8 cellular contexts compared by ENCODE assay signal in genomic region chr6:62683063-62683462, GRCh38.
"Had no signal": no experiment of that assay in that cellular context is flagged by ENCODE, and none has a peak within 500 bp of the region (broad histone marks: within the 10 kb centered on the region; RNA-seq: fewer than 3 reads in every experiment).

No MANE protein-coding gene starts in this region.

- H3K27ac ChIP-seq: HL-60, KMS-11 had no signal

- ATAC-seq: K562 had no signal

- H3K4me2 ChIP-seq: KMS-11 had no signal

- H3K9ac ChIP-seq: KMS-11 had no signal

- H3K4me3 ChIP-seq: K562 had no signal

- DNase-seq: IMR-90, Karpas-422, KBM-7, KG1 had no signal

- FAIRE-seq: HTR-8/SVneo, K562 had no signal
